Comparison of ENCODE assay signal across 8 cellular contexts in the genomic region with DNA sequence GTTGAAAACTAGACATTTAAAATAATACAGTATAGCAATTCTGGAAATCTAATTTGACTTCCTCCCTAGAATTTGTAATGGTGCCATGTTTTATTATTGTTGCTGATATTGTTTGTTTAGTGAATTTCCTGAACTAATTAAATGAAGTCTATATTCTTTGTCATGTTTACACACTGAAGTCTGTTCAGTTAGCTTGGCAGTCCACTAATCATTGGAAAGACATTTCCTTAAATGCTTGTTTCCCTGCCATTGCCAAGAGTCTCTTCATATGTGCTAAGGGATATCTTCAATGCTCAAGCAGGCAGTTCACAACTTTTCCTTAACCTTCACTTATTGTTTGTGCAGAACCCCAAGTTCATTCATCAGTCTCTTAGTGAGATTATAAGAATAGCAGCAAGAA.
"Had no signal": no experiment of that assay in that cellular context is flagged by ENCODE, and none has a peak within 500 bp of the region (broad histone marks: within the 10 kb centered on the region; RNA-seq: fewer than 3 reads in every experiment).

No MANE protein-coding gene starts in this region.

- H3K27ac ChIP-seq: GM23248 had no signal

- H3K9me3 ChIP-seq: HAP-1 had no signal

- H3K4me1 ChIP-seq: HAP-1 had no signal

- H3K9ac ChIP-seq: GM23248 had no signal

- H3K36me3 ChIP-seq: HAP-1 had no signal

- H3K4me1 Mint-ChIP-seq: IgD-negative memory B cell had no signal

- H3K4me3 Mint-ChIP-seq: HFFc6, IgD-negative memory B cell had no signal

- H3K36me3 Mint-ChIP-seq: IgD-negative memory B cell had no signal

- H2AFZ ChIP-seq: GM23248 had no signal

- DNase-seq: GM23248, GOT3, H7, HFFc6, KBM-7 had no signal

- H3K4me3 ChIP-seq: GM23248, HAP-1 had no signal

- H3K27ac Mint-ChIP-seq: HFFc6, IgD-negative memory B cell had no signal

- H3K27me3 Mint-ChIP-seq: IgD-negative memory B cell had no signal

- ATAC-seq: HCT116 had no signal
